ENCODE assay signal across 1 cellular context in genomic region chr15:78988361-78988911, GRCh38.
TF ChIP-seq lines count a peak whose summit lies in the region.

No MANE protein-coding gene starts in this region.

TF ChIP-seq in HepG2, 621 proteins besides CTCF, POLR2A, EP300 and RAD21 (continued from another document and continues in another):
- no peak for TF ChIP-seq FUBP1 (CRISPR knock-in tag; IDR thresholded peaks at IDR 0.05; ENCODE audit: borderline replicate concordance)
- TF ChIP-seq ZSCAN25 (CRISPR knock-in tag; IDR thresholded peaks at IDR 0.05), result no peak; the same call in 1 of the 2 replicates
- TF ChIP-seq ZNF552 (CRISPR knock-in tag; IDR thresholded peaks at IDR 0.05; ENCODE audit: borderline replicate concordance), result no peak; the same call in 1 of the 2 replicates
- peak; percentile 88 for TF ChIP-seq SOX5 (CRISPR knock-in tag; IDR thresholded peaks at IDR 0.05; ENCODE audit: borderline replicate concordance)
- peak; percentile 59; the same call in 1 of the 2 replicates for TF ChIP-seq ZNF337 (CRISPR knock-in tag; IDR thresholded peaks at IDR 0.05; ENCODE audit: borderline replicate concordance, low read depth)
- peak; percentile 94 for TF ChIP-seq MED1 (CRISPR knock-in tag; IDR thresholded peaks at IDR 0.05)
- no peak; the same call in 1 of the 2 replicates for TF ChIP-seq ZBTB21 (CRISPR knock-in tag; IDR thresholded peaks at IDR 0.05)
- 0 out of 2 replicates have a peak, but pooled peaks have one; percentile 19 for TF ChIP-seq SSRP1 (CRISPR knock-in tag; IDR thresholded peaks at IDR 0.05)
- peak; percentile 48; the same call in 1 of the 2 replicates for TF ChIP-seq MTA1 (CRISPR knock-in tag; IDR thresholded peaks at IDR 0.05; ENCODE audit: borderline replicate concordance)
- no peak for TF ChIP-seq ZNF282 (IDR thresholded peaks at IDR 0.05; ENCODE audit: partially characterized antibody)
- TF ChIP-seq MAFF (IDR thresholded peaks at IDR 0.05; ENCODE audit: low read depth, low read length), result peak; percentile 62
- peak; percentile 73 for TF ChIP-seq BORCS8-MEF2B (CRISPR knock-in tag; IDR thresholded peaks at IDR 0.05)
- TF ChIP-seq ZC3H4 (CRISPR knock-in tag; IDR thresholded peaks at IDR 0.05; ENCODE audit: borderline replicate concordance), result no peak
- TF ChIP-seq ZNF550 (CRISPR knock-in tag; IDR thresholded peaks at IDR 0.05; ENCODE audit: borderline replicate concordance), result peak; percentile 33; the same call in 1 of the 2 replicates
- TF ChIP-seq NONO (IDR thresholded peaks at IDR 0.05), result no peak
- no peak; the same call in 1 of the 2 replicates for TF ChIP-seq NONO (CRISPR knock-in tag; conservative IDR thresholded peaks at IDR 0.05)
- no peak for TF ChIP-seq SNAI1 (CRISPR knock-in tag; IDR thresholded peaks at IDR 0.05; ENCODE audit: borderline replicate concordance)
- 0 out of 2 replicates have a peak, but pooled peaks have one; percentile 56 for TF ChIP-seq RFXAP (CRISPR knock-in tag; IDR thresholded peaks at IDR 0.05; ENCODE audit: borderline replicate concordance)
- TF ChIP-seq CCDC6 (CRISPR knock-in tag; IDR thresholded peaks at IDR 0.05), result no peak
- TF ChIP-seq HNRNPK (IDR thresholded peaks at IDR 0.05; ENCODE audit: low read depth, low read length, poor library complexity, severe bottlenecking), result no peak
- TF ChIP-seq RNF2 (conservative IDR thresholded peaks at IDR 0.05; ENCODE audit: low read depth), result peak; percentile 87
- peak; percentile 51 for TF ChIP-seq MED8 (CRISPR knock-in tag; IDR thresholded peaks at IDR 0.05; ENCODE audit: insufficient replicate concordance)
- peak; percentile 66 for TF ChIP-seq HIVEP1 (CRISPR knock-in tag; IDR thresholded peaks at IDR 0.05)
- TF ChIP-seq KLF12 (CRISPR knock-in tag; IDR thresholded peaks at IDR 0.05; ENCODE audit: borderline replicate concordance), result no peak
- TF ChIP-seq ZNF142 (CRISPR knock-in tag; IDR thresholded peaks at IDR 0.05), result no peak
- TF ChIP-seq LRRFIP1 (CRISPR knock-in tag; conservative IDR thresholded peaks at IDR 0.05), result no peak
- peak; percentile 96 for TF ChIP-seq MLX (CRISPR knock-in tag; IDR thresholded peaks at IDR 0.05)
- TF ChIP-seq ZNF564 (CRISPR knock-in tag; IDR thresholded peaks at IDR 0.05), result no peak
- TF ChIP-seq LBX2 (CRISPR knock-in tag; IDR thresholded peaks at IDR 0.05; ENCODE audit: borderline replicate concordance), result no peak
- peak; percentile 88 for TF ChIP-seq GATAD2A (CRISPR knock-in tag; IDR thresholded peaks at IDR 0.05)
- TF ChIP-seq FOSL1 (CRISPR knock-in tag; IDR thresholded peaks at IDR 0.05; ENCODE audit: borderline replicate concordance), result peak; percentile 77; the same call in 1 of the 2 replicates
- TF ChIP-seq ZHX2 (IDR thresholded peaks at IDR 0.05; ENCODE audit: low read depth), result no peak
- no peak for TF ChIP-seq ZHX2 (CRISPR knock-in tag; IDR thresholded peaks at IDR 0.05; ENCODE audit: borderline replicate concordance)
- TF ChIP-seq ZNF556 (CRISPR knock-in tag; IDR thresholded peaks at IDR 0.05; ENCODE audit: borderline replicate concordance), result peak; percentile 63; the same call in 1 of the 2 replicates
- TF ChIP-seq NFIB (CRISPR knock-in tag; IDR thresholded peaks at IDR 0.05; ENCODE audit: borderline replicate concordance), result no peak
- TF ChIP-seq SP1 (IDR thresholded peaks at IDR 0.05), result no peak
- no peak for TF ChIP-seq SP1 (CRISPR knock-in tag; IDR thresholded peaks at IDR 0.05)
- TF ChIP-seq ZNF430 (CRISPR knock-in tag; IDR thresholded peaks at IDR 0.05), result peak; percentile 94
- TF ChIP-seq POGZ (CRISPR knock-in tag; IDR thresholded peaks at IDR 0.05), result peak; percentile 44; the same call in 1 of the 2 replicates
- no peak; the same call in 1 of the 2 replicates for TF ChIP-seq ZNF670 (CRISPR knock-in tag; IDR thresholded peaks at IDR 0.05; ENCODE audit: borderline replicate concordance)
- no peak for TF ChIP-seq ZNF75D (CRISPR knock-in tag; IDR thresholded peaks at IDR 0.05; ENCODE audit: borderline replicate concordance)
- peak; percentile 97 for TF ChIP-seq ZFP36L1 (CRISPR knock-in tag; IDR thresholded peaks at IDR 0.05)
- no peak for TF ChIP-seq TCF7L2 (IDR thresholded peaks at IDR 0.05; ENCODE audit: low read depth, low read length)
- peak; percentile 97 for TF ChIP-seq IKZF5 (CRISPR knock-in tag; IDR thresholded peaks at IDR 0.05)
